In genomic region chr14:51544426-51544825, GRCh38 we compare ENCODE assay signal across 28 cellular contexts.
"Had no signal": no experiment of that assay in that cellular context is flagged by ENCODE, and none has a peak within 500 bp of the region (broad histone marks: within the 10 kb centered on the region; RNA-seq: fewer than 3 reads in every experiment).

No MANE protein-coding gene starts in this region.

- H3K27ac Mint-ChIP-seq: activated CD4-positive, alpha-beta T cell treated with anti-CD3 and anti-CD28 coated beads for 36 hours; activated CD8-positive, alpha-beta memory T cell treated with anti-CD3 and anti-CD28 coated beads, Interleukin-2, amount 10 ng/mL, durations not matched to agents 7 days and 5 days; activated CD8-positive, alpha-beta T cell treated with anti-CD3 and anti-CD28 coated beads, Interleukin-2, amount 10 ng/mL, durations not matched to agents 7 days and 5 days; activated naive CD4-positive, alpha-beta T cell treated with anti-CD3 and anti-CD28 coated beads, Interleukin-2, amount 50 U/mL, for 24 hours; activated naive CD8-positive, alpha-beta T cell treated with anti-CD3 and anti-CD28 coated beads, Interleukin-2, amount 50 U/mL, for 24 hours; activated T-helper 2 cell treated with anti-CD3 and anti-CD28 coated beads, Interferon-gamma antibody, Interleukin-2, Interleukin-4, amounts not matched to agents 10 μg/mL and 5 μg/mL and 100 μg/mL, durations not matched to agents 14 hours and 24 hours and 36 hours; nephron; progenitor cell of endocrine pancreas; stimulated activated memory B cell treated with anti-CD40 and anti-IgM and Interleukin-4, amounts not matched to agents 10 μg/mL and 1 μg/mL and 100 μg/mL, for 72 hours had no signal

- H3K9me3 Mint-ChIP-seq: activated naive CD4-positive, alpha-beta T cell treated with anti-CD3 and anti-CD28 coated beads, Interleukin-2, amount 50 U/mL, for 24 hours; activated naive CD8-positive, alpha-beta T cell treated with anti-CD3 and anti-CD28 coated beads, Interleukin-2, amount 50 U/mL, for 24 hours; activated T-helper 2 cell treated with anti-CD3 and anti-CD28 coated beads, Interferon-gamma antibody, Interleukin-2, Interleukin-4, amounts not matched to agents 10 μg/mL and 5 μg/mL and 100 μg/mL, durations not matched to agents 14 hours and 24 hours and 36 hours; nephron; stimulated activated memory B cell treated with anti-CD40 and anti-IgM and Interleukin-4, amounts not matched to agents 10 μg/mL and 1 μg/mL and 100 μg/mL, for 72 hours had no signal

- H3K36me3 ChIP-seq: heart left ventricle, left lung, lower lobe of right lung, neutrophil, right lobe of liver, stomach, tibial nerve had no signal

- DNase-seq: activated CD4-positive, alpha-beta T cell treated with anti-CD3 and anti-CD28 coated beads for 36 hours; activated CD4-positive, CD25-positive, alpha-beta regulatory T cell; activated CD8-positive, alpha-beta memory T cell treated with anti-CD3 and anti-CD28 coated beads, Interleukin-2, amount 10 ng/mL, durations not matched to agents 7 days and 5 days; activated CD8-positive, alpha-beta T cell treated with anti-CD3 and anti-CD28 coated beads, Interleukin-2, amount 10 ng/mL, durations not matched to agents 7 days and 5 days; activated naive CD8-positive, alpha-beta T cell treated with anti-CD3 and anti-CD28 coated beads, Interleukin-2, amount 50 U/mL, for 24 hours; activated T-cell treated with anti-CD3 and anti-CD28 coated beads, Interleukin-2, amount 50 U/mL, for 48 hours; amygdala; dermis blood vessel endothelial cell; effector memory CD4-positive, alpha-beta T cell; erythroblast; heart left ventricle; left lung; lower lobe of right lung; mesendoderm; mucosa of descending colon; right lobe of liver; stimulated activated CD4-positive, alpha-beta T cell treated with anti-CD3 and anti-CD28 coated beads, Interleukin-1b, Interleukin-23, amount 100 ng/mL, for 48 hours; stimulated activated CD4-positive, alpha-beta T cell treated with anti-CD3 and anti-CD28 coated beads, Interleukin-4, amount 100 ng/mL, for 4 hours; stimulated activated CD8-positive, alpha-beta memory T cell treated with anti-CD3 and anti-CD28 coated beads, Interleukin-4, amount 100 ng/mL, for 48 hours; stomach had no signal

- H3K4me3 Mint-ChIP-seq: activated CD4-positive, alpha-beta T cell treated with anti-CD3 and anti-CD28 coated beads for 36 hours; activated CD8-positive, alpha-beta memory T cell treated with anti-CD3 and anti-CD28 coated beads, Interleukin-2, amount 10 ng/mL, durations not matched to agents 7 days and 5 days; activated CD8-positive, alpha-beta T cell treated with anti-CD3 and anti-CD28 coated beads, Interleukin-2, amount 10 ng/mL, durations not matched to agents 7 days and 5 days; activated naive CD4-positive, alpha-beta T cell treated with anti-CD3 and anti-CD28 coated beads, Interleukin-2, amount 50 U/mL, for 24 hours; activated naive CD8-positive, alpha-beta T cell treated with anti-CD3 and anti-CD28 coated beads, Interleukin-2, amount 50 U/mL, for 24 hours; nephron; stimulated activated memory B cell treated with anti-CD40 and anti-IgM and Interleukin-4, amounts not matched to agents 10 μg/mL and 1 μg/mL and 100 μg/mL, for 72 hours had no signal

- H3K4me1 ChIP-seq: left lung had no signal

- H3K9me3 ChIP-seq: left lung, lower lobe of right lung, mucosa of descending colon, neutrophil, right lobe of liver, stomach, tibial nerve had no signal

- H3K4me3 ChIP-seq: heart left ventricle, left lung, lower lobe of right lung, mucosa of descending colon, right lobe of liver, skin epidermis, stomach, tibial nerve had no signal

- H3K27ac ChIP-seq: heart left ventricle, left lung, lower lobe of right lung, neutrophil, right lobe of liver, stomach, tibial nerve had no signal

- ATAC-seq: activated CD4-positive, alpha-beta T cell treated with anti-CD3 and anti-CD28 coated beads for 36 hours; activated CD8-positive, alpha-beta memory T cell treated with anti-CD3 and anti-CD28 coated beads, Interleukin-2, amount 10 ng/mL, durations not matched to agents 7 days and 5 days; activated CD8-positive, alpha-beta T cell treated with anti-CD3 and anti-CD28 coated beads, Interleukin-2, amount 10 ng/mL, durations not matched to agents 7 days and 5 days; activated naive CD8-positive, alpha-beta T cell treated with anti-CD3 and anti-CD28 coated beads, Interleukin-2, amount 50 U/mL, for 24 hours; heart left ventricle; left lung; lower lobe of right lung; mucosa of descending colon; right lobe of liver; stimulated activated memory B cell treated with anti-CD40 and anti-IgM and Interleukin-4, amounts not matched to agents 10 μg/mL and 1 μg/mL and 100 μg/mL, for 72 hours had no signal

- H3K36me3 Mint-ChIP-seq: activated CD8-positive, alpha-beta memory T cell treated with anti-CD3 and anti-CD28 coated beads, Interleukin-2, amount 10 ng/mL, durations not matched to agents 7 days and 5 days; stimulated activated memory B cell treated with anti-CD40 and anti-IgM and Interleukin-4, amounts not matched to agents 10 μg/mL and 1 μg/mL and 100 μg/mL, for 72 hours had no signal

- H3K4me1 Mint-ChIP-seq: activated CD4-positive, alpha-beta T cell treated with anti-CD3 and anti-CD28 coated beads for 36 hours; activated CD8-positive, alpha-beta memory T cell treated with anti-CD3 and anti-CD28 coated beads, Interleukin-2, amount 10 ng/mL, durations not matched to agents 7 days and 5 days; activated naive CD4-positive, alpha-beta T cell treated with anti-CD3 and anti-CD28 coated beads, Interleukin-2, amount 50 U/mL, for 24 hours; activated naive CD8-positive, alpha-beta T cell treated with anti-CD3 and anti-CD28 coated beads, Interleukin-2, amount 50 U/mL, for 24 hours; stimulated activated memory B cell treated with anti-CD40 and anti-IgM and Interleukin-4, amounts not matched to agents 10 μg/mL and 1 μg/mL and 100 μg/mL, for 72 hours had no signal

- H3K27me3 ChIP-seq: heart left ventricle, left lung, right lobe of liver, stomach, tibial nerve had no signal
